ENCODE assay signal across 18 cellular contexts in the genomic region with DNA sequence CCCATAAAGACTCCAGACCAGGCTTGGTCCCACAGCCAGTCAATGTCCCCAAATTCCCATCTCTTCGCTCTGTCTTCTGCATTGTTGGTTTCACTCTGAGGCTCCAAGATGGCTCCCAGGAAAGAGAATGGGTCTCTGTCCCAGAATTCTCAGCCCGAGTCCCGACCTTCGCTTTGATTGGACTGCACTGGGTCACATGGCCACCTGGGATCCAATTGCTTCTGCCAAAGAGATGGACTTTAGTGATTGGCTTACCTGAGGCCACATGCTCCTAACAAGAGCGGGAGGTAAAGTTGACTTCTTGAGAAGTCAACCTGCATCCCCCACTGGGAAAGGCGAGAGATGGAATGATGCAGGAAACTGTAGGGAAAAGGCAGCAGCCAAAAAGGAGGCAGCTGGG.
"Had no signal": no experiment of that assay in that cellular context is flagged by ENCODE, and none has a peak within 500 bp of the region (broad histone marks: within the 10 kb centered on the region; RNA-seq: fewer than 3 reads in every experiment).

No MANE protein-coding gene starts in this region.

- H3K36me3 ChIP-seq: colonic mucosa, esophagus squamous epithelium, gastroesophageal sphincter, right atrium auricular region, stomach had no signal

- H3K4me3 ChIP-seq: colonic mucosa, esophagus squamous epithelium, gastroesophageal sphincter, right atrium auricular region, stomach had no signal

- FAIRE-seq: small intestine had no signal

- DNase-seq: colonic mucosa; dermis blood vessel endothelial cell; esophagus squamous epithelium; foreskin fibroblast; head of caudate nucleus; hippocampal formation; kidney glomerular epithelial cell; mammary epithelial cell; naive thymus-derived CD4-positive, alpha-beta T cell; nephron progenitor cell; small intestine; stimulated activated CD4-positive, alpha-beta T cell treated with anti-CD3 and anti-CD28 coated beads, Interleukin-12 subunit alpha, Interleukin-12 subunit beta, amount 100 ng/mL, for 4 hours; stimulated activated naive CD4-positive, alpha-beta T cell; stomach; substantia nigra; trophoblast cell had no signal

- H3K27ac ChIP-seq: colonic mucosa, esophagus squamous epithelium, gastroesophageal sphincter, right atrium auricular region, stomach had no signal

- H3K27me3 ChIP-seq: colonic mucosa, right atrium auricular region had no signal

- H3K9me3 ChIP-seq: colonic mucosa, esophagus squamous epithelium, gastroesophageal sphincter, right atrium auricular region, stomach had no signal

- H3K4me1 ChIP-seq: colonic mucosa, right atrium auricular region had no signal
